ENCODE assay signal across 18 cellular contexts in genomic region chr19:3389446-3389778, GRCh38. TPM values are rescaled to one million over a fixed set of nuclear protein-coding genes. Genes with fewer than 3 reads are reported as not detected.
A peak's percentile ranks its signal among the peaks of the same experiment; 100 is the strongest.
DNase-seq lines count a peak whose midpoint lies in the region; ATAC-seq, FAIRE-seq and TF ChIP-seq lines count a peak whose summit lies in the region.
"Had no signal": no experiment of that assay in that cellular context is flagged by ENCODE, and none has a peak within 500 bp of the region (broad histone marks: within the 10 kb centered on the region; RNA-seq: fewer than 3 reads in every experiment).

No MANE protein-coding gene starts in this region.

- H3K9me3 ChIP-seq in GM23248 (ENCODE audit: low read depth) = no peaks in the 10 kb centered on the region
- H3K9me3 ChIP-seq in K562 (replicated peaks; ENCODE audit: control insufficient read depth, insufficient read depth, low read depth, low read length) = 0 out of 2 replicates have a peak, but pooled peaks cover 2% of the 10 kb centered on the region
- H3K9me3 ChIP-seq in lower lobe of right lung = no peaks in the 10 kb centered on the region
- H3K9me3 ChIP-seq in stomach smooth muscle (ENCODE audit: control insufficient read depth in 2 of 2, low read length in 2 of 2) = no peaks in the 10 kb centered on the region
- H3K9me3 ChIP-seq: MG63 had no signal

- peaks cover 15% of the 10 kb centered on the region; the same call in 1 of the 2 replicates for H3F3A ChIP-seq in GM23248 (ENCODE audit: insufficient read depth)

- in situ Hi-C loops in GM23248 (cut with MboI) (no loop called here), K562 (cut with MboI) (no loop called here)

- no TSS peak for BruUV-seq in K562 (replicated peaks; lab: Mats Ljungman, UMichigan)

- H3K9me1 ChIP-seq in K562 (ENCODE audit: control insufficient read depth, insufficient read depth, low read length) = peaks cover 11% of the 10 kb centered on the region

- peaks cover 7% of the 10 kb centered on the region; the same call in 1 of the 2 replicates for H4K20me1 ChIP-seq in GM23248 (ENCODE audit: insufficient read depth)
- peaks cover 24% of the 10 kb centered on the region for H4K20me1 ChIP-seq in K562 (replicated peaks; ENCODE audit: control insufficient read depth, insufficient read depth, low read length)

- no peak for TF ChIP-seq POLR2A in K562 (conservative IDR thresholded peaks at IDR 0.05)

- POLR2A ChIA-PET in K562 (lab: Yijun Ruan, JAX) = no interaction called here

- H2AFZ ChIP-seq in GM23248 (no peak overlapping the region), K562 (ENCODE audit: low read depth, low read length) (no peak overlapping the region)

- no peaks in the 10 kb centered on the region for H3K9me2 ChIP-seq in GM23248 (ENCODE audit: insufficient read depth)

- H3K9ac ChIP-seq in GM23248 (no peak overlapping the region), K562 (ENCODE audit: insufficient read depth in 1 of 2, low read depth in 2 of 2, low read length in 2 of 2) (no peak overlapping the region), stomach smooth muscle (ENCODE audit: low read length in 2 of 2) (no peak overlapping the region)

- no peak for FAIRE-seq in K562 (lab: Jason Lieb, UNC)
- FAIRE-seq: HTR-8/SVneo had no signal

- no peak for TF ChIP-seq RAD21 in K562 (CRISPR knock-in tag; conservative IDR thresholded peaks at IDR 0.05 in 1 of 2, IDR thresholded peaks at IDR 0.05 in 1 of 2)

- H3K27ac ChIP-seq in GM23248 (peak overlapping the region; percentile 37), K562 (ENCODE audit: extremely low read depth, low read depth, low read length) (peak overlapping the region; percentile 81), lower lobe of right lung (peak overlapping the region; percentile 51), stomach smooth muscle (ENCODE audit: low read length) (peak overlapping the region; percentile 90)
- H3K27ac ChIP-seq: brain microvascular endothelial cell, foreskin keratinocyte, VCaP had no signal

- H3K36me3 ChIP-seq in GM23248 (ENCODE audit: low read depth) (no peaks in the 10 kb centered on the region), K562 (ENCODE audit: control insufficient read depth, insufficient read depth, low read length) (peaks cover 80% of the 10 kb centered on the region; the same call in 2 of the 3 replicates), lower lobe of right lung (peaks cover 7% of the 10 kb centered on the region), stomach smooth muscle (ENCODE audit: control insufficient read depth in 2 of 2, insufficient read depth in 2 of 2, low read length in 2 of 2) (peaks cover 0 to 2% of the 10 kb centered on the region in 2 donors)

- ATAC-seq in K562 (no peak), lower lobe of right lung (no peak), GM21737 (IDR thresholded peaks at IDR 0.05; ENCODE audit: unreplicated experiment) (no peak), HG03095 (IDR thresholded peaks at IDR 0.05; ENCODE audit: unreplicated experiment) (no peak)

- no peak for TF ChIP-seq EP300 in K562 (IDR thresholded peaks at IDR 0.05; ENCODE audit: low read length)

- DNase-seq in GM23248 (no peak), K562 (ENCODE audit: extremely low read depth in 1 of 4, low spot score in 3 of 4) (no peak), lower lobe of right lung (no peak), activated gamma-delta T cell (lab: John Stamatoyannopoulos, UW) (no peak), NCI-H82 treated with DMSO at 0.1 percent for 48 hours (lab: John Stamatoyannopoulos, UW; ENCODE audit: unreplicated experiment) (no peak)
- DNase-seq: activated effector memory CD4-positive, alpha-beta T cell treated with Interleukin-2 at 50 U/mL for 16 hours; brain microvascular endothelial cell; DMS53; effector CD8-positive, alpha-beta T cell; foreskin keratinocyte; MG63; NCI-H1930; NCI-H526 treated with DMSO at 0.1 percent for 48 hours had no signal

- H3K4me2 ChIP-seq in GM23248 (ENCODE audit: unreplicated experiment) (no peak overlapping the region), K562 (ENCODE audit: insufficient read depth, low read length) (no peak overlapping the region)

- H3K4me3 ChIP-seq in GM23248 (no peak overlapping the region), K562 (no peak overlapping the region), lower lobe of right lung (no peak overlapping the region), stomach smooth muscle (ENCODE audit: low read length in 2 of 2) (no peak overlapping the region)
- H3K4me3 ChIP-seq: MG63 had no signal

- peaks cover 27% of the 10 kb centered on the region for H3K4me1 ChIP-seq in GM23248 (ENCODE audit: insufficient read depth)
- H3K4me1 ChIP-seq in K562 (replicated peaks in 1 of 2; ENCODE audit: control insufficient read depth in 2 of 2, insufficient read depth in 2 of 2, low read length in 2 of 2) = peaks cover 19 to 56% of the 10 kb centered on the region in 2 experiments
- H3K4me1 ChIP-seq in lower lobe of right lung = peaks cover 59% of the 10 kb centered on the region
- peaks cover 70% of the 10 kb centered on the region for H3K4me1 ChIP-seq in stomach smooth muscle (ENCODE audit: control insufficient read depth, insufficient read depth, low read length)

- H3K27me3 ChIP-seq in GM23248 (replicated peaks; ENCODE audit: insufficient read depth) = no peaks in the 10 kb centered on the region
- H3K27me3 ChIP-seq in K562 (ENCODE audit: control insufficient read depth in 2 of 2, insufficient read depth in 2 of 2, low read length in 2 of 2) = no peaks in the 10 kb centered on the region
- H3K27me3 ChIP-seq in lower lobe of right lung (ENCODE audit: low read depth) = no peaks in the 10 kb centered on the region
- no peaks in the 10 kb centered on the region for H3K27me3 ChIP-seq in stomach smooth muscle (ENCODE audit: control insufficient read depth in 1 of 2, insufficient read depth in 2 of 2, low read length in 2 of 2)
- H3K27me3 ChIP-seq: brain microvascular endothelial cell, foreskin keratinocyte, MG63 had no signal

- 76 to 79% methylated on average over 9 of the region's 9 CpGs for WGBS in GM23248 (ENCODE audit: low coverage in 1 of 2, low lambda C conversion rate in 2 of 2, missing lambda C conversion rate in 2 of 2), 2 experiments
- 93% methylated on average over 9 of the region's 9 CpGs for WGBS in K562 (ENCODE audit: insufficient coverage, low coverage, missing lambda C conversion rate)

- no peak for TF ChIP-seq CTCF in K562 (IDR thresholded peaks at IDR 0.05 in 2 of 3, conservative IDR thresholded peaks at IDR 0.05 in 1 of 3; ENCODE audit: insufficient read depth in 2 of 3, low read depth in 1 of 3, low read length in 3 of 3)
- TF ChIP-seq CTCF in lower lobe of right lung (IDR thresholded peaks at IDR 0.05) = no peak

- H3K79me2 ChIP-seq in GM23248 (ENCODE audit: insufficient read depth) (peaks cover 100% of the 10 kb centered on the region), K562 (ENCODE audit: control insufficient read depth, insufficient read depth, low read length) (peaks cover 95% of the 10 kb centered on the region)

- CTCF ChIA-PET in K562 (lab: Yijun Ruan, JAX; ENCODE audit: low intra/inter-chr PET ratio) = no interaction called here

- intact Hi-C loops in K562 (cut with micrococcal nuclease) = no loop called here
- intact Hi-C loops in lower lobe of right lung (cut with DNase I) = no loop called here

TF ChIP-seq in K562, 482 proteins besides CTCF, POLR2A, EP300 and RAD21 (continues in another document):
- TF ChIP-seq GTF2E2 (tag; IDR thresholded peaks at IDR 0.05) (no peak), ETV1 (tag; conservative IDR thresholded peaks at IDR 0.05; ENCODE audit: low read depth) (no peak), BCOR (IDR thresholded peaks at IDR 0.05) (peak; percentile 88), TAF1 (IDR thresholded peaks at IDR 0.05; ENCODE audit: control insufficient read depth, extremely low read depth, insufficient read depth, low read length, severe bottlenecking) (no peak), RBM25 (IDR thresholded peaks at IDR 0.05; ENCODE audit: low read depth, low read length, severe bottlenecking) (peak; percentile 76), EGR1 (conservative IDR thresholded peaks at IDR 0.05) (no peak), ZBTB7A (IDR thresholded peaks at IDR 0.05; ENCODE audit: borderline replicate concordance, control insufficient read depth, low read depth, low read length) (no peak), HDAC2 (IDR thresholded peaks at IDR 0.05) (peak; percentile 64; the same call in 1 of the 2 replicates), TEAD4 (IDR thresholded peaks at IDR 0.05; ENCODE audit: low read length) (no peak), TEAD4 (CRISPR knock-in tag; IDR thresholded peaks at IDR 0.05; ENCODE audit: borderline replicate concordance) (no peak)

RNA-seq across cellular contexts. Expression of gene NFIC, which starts 23.0 kb away (rescaled TPM):
- 50.4 and 51.9 TPM in 2 replicates for total RNA-seq in GM23248 (2014; rRNA removed; shearing (Covaris generic))
- polyA plus RNA-seq in GM23248 (2016; fragmentation: Nextera tagmentation; extraction: Ambion mirVana) (106 and 108 TPM in 2 replicates), K562 (2011; rRNA removed) (2.0 and 2.9 TPM in 2 replicates), K562 (2014; fragmentation: Illumina TruSeq; extraction: Trizol) (17.2 and 26.2 TPM in 2 replicates), K562 (2014; fragmentation: Nextera tagmentation; extraction: Ambion mirVana) (under 1 TPM; 0.71 to 0.99 TPM), K562 (2014; rRNA removed) (14.1 and 15.9 TPM in 2 replicates)
- 66.4 and 156 TPM in 2 replicates for total RNA-seq in K562 (2011; cell fraction: chromatin; rRNA removed; ENCODE audit: low replicate concordance)
- total RNA-seq in K562 (2011; cell fraction: nucleolus; rRNA removed) = 56.2 and 56.5 TPM in 2 replicates
- 46.9 and 54.0 TPM in 2 replicates for total RNA-seq in K562 (2011; cell fraction: nucleoplasm; rRNA removed)
- total RNA-seq in K562 (2014; rRNA removed) (14.1 and 15.7 TPM in 2 replicates), K562 (2014; rRNA removed; fragmentation: Illumina TruSeq; extraction: Trizol) (3.0 and 3.7 TPM in 2 replicates), K562 (2015; rRNA removed; fragmentation: Illumina TruSeq; extraction: Trizol) (6.9 and 8.4 TPM in 2 replicates), K562 (2021) (57.3 and 62.1 TPM in 2 replicates), lower lobe of right lung (132 TPM)
- 1.8 and 2.6 TPM in 2 replicates for polyA plus RNA-seq in K562 (2011; cell fraction: cytosol; rRNA removed)
- 13.2 and 19.2 TPM in 2 replicates for polyA plus RNA-seq in K562 (2011; cell fraction: nucleus; rRNA removed)
- 20.3 and 20.4 TPM in 2 replicates for polyA plus RNA-seq in K562 (2012)
- polyA minus RNA-seq in K562 (2011; rRNA and poly(A)+ RNA removed) = 4.0 and 4.7 TPM in 2 replicates
- 14.5 and 19.9 TPM in 2 replicates for polyA minus RNA-seq in K562 (2011; cell fraction: cytosol; rRNA and poly(A)+ RNA removed)
- polyA minus RNA-seq in K562 (2011; cell fraction: nucleus; rRNA and poly(A)+ RNA removed) = 16.6 and 19.5 TPM in 2 replicates

Comparison
In these comparisons a context has a peak if more than half of its experiments do, and no peak if none do; other contexts are left out.
1. H3K27ac ChIP-seq: peak in every context shown above with its lines; median percentile 90 in stomach smooth muscle; 81 in K562; 51 in lower lobe of right lung; 37 in GM23248.